Comparison of ENCODE assay signal across 20 cellular contexts in the genomic region with DNA sequence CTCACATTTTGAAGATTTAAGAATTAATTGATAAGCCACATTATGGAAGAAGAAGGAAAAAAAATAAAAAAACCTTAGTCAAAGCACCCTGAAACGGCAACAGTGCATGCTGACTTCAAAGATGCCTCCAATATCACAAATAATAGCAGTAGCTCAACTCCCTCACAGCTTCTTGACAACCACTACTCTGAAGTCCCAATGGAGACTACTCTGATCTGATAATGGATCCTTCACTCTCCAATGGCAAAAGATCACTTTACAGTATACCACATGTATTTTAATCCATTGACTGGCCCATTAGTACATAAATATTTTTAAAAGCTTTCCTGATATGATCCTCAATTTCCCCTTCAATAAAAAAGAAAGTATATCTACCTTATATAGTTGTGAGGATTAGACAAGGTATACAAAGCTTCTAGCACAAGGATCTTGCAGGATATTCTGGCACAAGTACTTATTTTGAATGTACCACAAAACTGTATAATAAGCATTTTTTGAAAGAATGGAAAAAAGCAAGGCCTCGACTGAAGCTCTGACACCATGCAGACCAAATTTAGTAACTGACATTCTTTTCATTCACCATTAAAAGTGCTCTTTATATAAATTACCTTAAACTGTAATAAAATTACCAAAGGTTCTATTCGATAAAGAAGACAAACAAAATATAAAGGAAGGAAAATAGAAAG.
"Had no signal": no experiment of that assay in that cellular context is flagged by ENCODE, and none has a peak within 500 bp of the region (broad histone marks: within the 10 kb centered on the region; RNA-seq: fewer than 3 reads in every experiment).

No MANE protein-coding gene starts in this region.

- DNase-seq: Karpas-422, KG1, MM.1S, NCI-H1092 treated with DMSO at 0.1 percent for 48 hours, NCI-H1436 treated with DMSO at 0.1 percent for 48 hours, NCI-H1694, NCI-H187 treated with DMSO at 0.1 percent for 48 hours, NCI-H2029 treated with DMSO at 0.1 percent for 48 hours, NCI-H2171, NCI-H226, NCI-H446, NCI-H510A, NCI-H524 treated with DMSO at 0.1 percent for 48 hours, NCI-H69, NCI-H774, Right ventricle myocardium superior, RPMI8226, SIG-M5 had no signal

- H3K27ac ChIP-seq: SJSA1, SK-N-MC had no signal

- H3K4me3 ChIP-seq: SJSA1, SK-N-MC had no signal

- H3K36me3 ChIP-seq: SJSA1 had no signal

- H3K27me3 ChIP-seq: SJSA1 had no signal

- H3K9me3 ChIP-seq: SJSA1 had no signal
